8 cellular contexts compared by ENCODE assay signal in the genomic region with DNA sequence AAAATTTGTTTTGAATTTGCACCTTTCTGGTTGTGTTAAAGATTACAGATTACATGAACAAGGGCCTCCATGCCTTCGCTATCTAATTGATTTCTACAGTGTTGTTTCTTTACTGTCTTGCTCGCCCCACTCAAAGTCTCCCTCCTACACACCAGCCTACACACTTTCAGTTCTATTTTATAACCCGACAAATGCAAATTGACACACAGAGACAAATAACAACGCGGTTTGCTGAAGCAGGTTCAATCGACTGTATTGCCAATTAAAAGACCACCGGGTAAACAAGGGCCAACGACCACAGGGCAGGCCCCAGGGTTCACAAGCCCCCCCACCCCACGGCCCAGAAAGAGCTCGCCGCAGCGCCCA.
DNase-seq lines count a peak whose midpoint lies in the region; ATAC-seq and TF ChIP-seq lines count a peak whose summit lies in the region.

No MANE protein-coding gene starts in this region.

- peak overlapping the region; percentile 88 for H3K27ac ChIP-seq in neutrophil

- peak; percentile 36 for DNase-seq in activated T-cell treated with anti-CD3 and anti-CD28 coated beads for 4 hours
- no peak for DNase-seq in activated T-cell treated with anti-CD3 and anti-CD28 coated beads, Interleukin-2, amount 50 U/mL, for 48 hours
- DNase-seq in NT2/D1 (ENCODE audit: low read depth, low spot score): no peak
- no peak for DNase-seq in medulla oblongata (ENCODE audit: extremely low spot score)
- DNase-seq in NCI-H510A (lab: John Stamatoyannopoulos, UW): no peak

- H3K36me3 ChIP-seq in NT2/D1 (ENCODE audit: insufficient read depth, insufficient read length, low read length) (peaks cover 15% of the 10 kb centered on the region), endocrine pancreas (ENCODE audit: control insufficient read depth, insufficient read depth, low read length) (no peaks in the 10 kb centered on the region), neutrophil (no peaks in the 10 kb centered on the region)

- peaks cover 6% of the 10 kb centered on the region for H3K4me1 ChIP-seq in NT2/D1 (ENCODE audit: insufficient read depth, insufficient read length)
- peaks cover 18% of the 10 kb centered on the region for H3K4me1 ChIP-seq in endocrine pancreas (ENCODE audit: control insufficient read depth, insufficient read depth, low read length)
- peaks cover 40 to 45% of the 10 kb centered on the region in 2 experiments for H3K4me1 ChIP-seq in neutrophil (ENCODE audit: control insufficient read depth in 1 of 2, insufficient read depth in 1 of 2, low read depth in 1 of 2, low read length in 1 of 2)

- peak overlapping the region; percentile 100 for H3K9ac ChIP-seq in NT2/D1 (ENCODE audit: insufficient read length, low read depth)
- H3K9ac ChIP-seq in endocrine pancreas (ENCODE audit: control insufficient read depth, insufficient read depth, low read length): peak overlapping the region; percentile 97

- TF ChIP-seq CTCF in neutrophil (IDR thresholded peaks at IDR 0.05): no peak

- H3K27me3 ChIP-seq in NT2/D1 (ENCODE audit: insufficient read depth, insufficient read length) (no peaks in the 10 kb centered on the region), endocrine pancreas (ENCODE audit: control insufficient read depth, insufficient read depth, low read length) (no peaks in the 10 kb centered on the region), neutrophil (no peaks in the 10 kb centered on the region)

- H3K9me3 ChIP-seq in NT2/D1 (ENCODE audit: insufficient read depth, low read length) (no peaks in the 10 kb centered on the region), endocrine pancreas (ENCODE audit: control insufficient read depth, low read length) (no peaks in the 10 kb centered on the region), neutrophil (no peaks in the 10 kb centered on the region)

- H3K4me3 ChIP-seq in NT2/D1 (ENCODE audit: insufficient read length, low read depth) (peak overlapping the region; percentile 96), endocrine pancreas (ENCODE audit: control insufficient read depth, insufficient read depth, low read length) (peak overlapping the region; percentile 96), neutrophil (ENCODE audit: low read depth in 1 of 2, low read length in 1 of 2) (peak overlapping the region; percentile 87 to 97)

- no peak for ATAC-seq in GM19351 (IDR thresholded peaks at IDR 0.05; ENCODE audit: unreplicated experiment)
